ENCODE assay signal across 26 cellular contexts in the genomic region with DNA sequence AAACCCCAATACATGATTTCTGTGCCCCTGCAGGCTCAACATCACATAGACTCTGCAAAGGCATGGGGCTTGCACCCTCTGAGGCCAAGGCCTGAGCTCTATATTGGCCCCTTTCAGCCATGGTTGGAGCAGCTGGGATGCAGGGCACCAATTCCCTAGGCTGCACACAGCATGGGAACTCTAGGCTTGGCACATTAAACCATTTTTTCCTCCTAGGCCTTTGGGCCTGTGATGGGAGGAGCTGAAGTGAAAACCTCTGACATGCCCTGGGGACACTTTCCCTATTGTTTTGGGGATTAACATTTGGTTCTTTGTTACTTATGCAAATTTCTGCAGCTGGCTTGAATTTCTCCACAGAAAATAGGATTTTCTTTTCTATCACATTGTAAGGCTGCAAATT.
"Had no signal": no experiment of that assay in that cellular context is flagged by ENCODE, and none has a peak within 500 bp of the region (broad histone marks: within the 10 kb centered on the region; RNA-seq: fewer than 3 reads in every experiment).

No MANE protein-coding gene starts in this region.

- H3K9me3 ChIP-seq: neutrophil, pancreas, right lobe of liver, thyroid gland, vagina had no signal

- DNase-seq: naive thymus-derived CD8-positive, alpha-beta T cell; nephron progenitor cell; nucleus accumbens; pancreas; right cardiac atrium; right lobe of liver; sigmoid colon; small intestine; stimulated activated CD4-positive, alpha-beta T cell treated with anti-CD3 and anti-CD28 coated beads, Interleukin-15, amount 100 ng/mL, for 24 hours; stimulated activated CD4-positive, alpha-beta T cell treated with anti-CD3 and anti-CD28 coated beads, Interleukin-2, amount 100 ng/mL, for 24 hours; stimulated activated CD4-positive, alpha-beta T cell treated with anti-CD3 and anti-CD28 coated beads, Interleukin-2, amount 100 ng/mL, for 48 hours; stimulated activated CD4-positive, alpha-beta T cell treated with anti-CD3 and anti-CD28 coated beads, Interleukin-4, amount 100 ng/mL, for 24 hours; stimulated activated naive B cell treated with anti-CD40 and anti-IgM and Interleukin-4, amounts not matched to agents 10 μg/mL and 1 μg/mL and 100 μg/mL, for 72 hours; stimulated activated naive CD4-positive, alpha-beta T cell treated with Interleukin-2 at 50 U/mL for 16 hours; stomach; thyroid gland; trophoblast cell; upper lobe of left lung had no signal

- H3K36me3 ChIP-seq: neutrophil, pancreas, prostate gland, right lobe of liver, sigmoid colon, stomach, thoracic aorta, thyroid gland, tibial nerve, upper lobe of left lung, vagina had no signal

- H3K27me3 ChIP-seq: neutrophil, pancreas, right lobe of liver, sigmoid colon, stomach, thyroid gland, tibial nerve, upper lobe of left lung, vagina had no signal

- ATAC-seq: naive thymus-derived CD8-positive, alpha-beta T cell; natural killer cell treated with Interleukin-12 subunit alpha and Interleukin-12 subunit beta and Interleukin-15 and Interleukin-18, amount 100 ng/mL, for 72 hours; pancreas; right cardiac atrium; right lobe of liver; stimulated activated effector memory CD8-positive, alpha-beta T cell treated with anti-CD3 and anti-CD28 coated beads, Interleukin-12 subunit alpha, Interleukin-12 subunit beta, amount 100 ng/mL, for 72 hours; stimulated activated naive B cell treated with anti-CD40 and anti-IgM and Interleukin-4, amounts not matched to agents 10 μg/mL and 1 μg/mL and 100 μg/mL, for 72 hours had no signal

- H3K4me1 ChIP-seq: pancreas, prostate gland, right lobe of liver, sigmoid colon, stomach, thyroid gland, tibial nerve, upper lobe of left lung, vagina had no signal

- H3K27ac ChIP-seq: neutrophil, pancreas, prostate gland, right lobe of liver, sigmoid colon, stomach, thoracic aorta, thyroid gland, tibial nerve, upper lobe of left lung, vagina had no signal

- FAIRE-seq: pancreas, small intestine, urothelium cell line had no signal

- H3K4me3 ChIP-seq: pancreas, prostate gland, right lobe of liver, sigmoid colon, stomach, thoracic aorta, thyroid gland, tibial nerve, upper lobe of left lung, vagina had no signal
